ENCODE assay signal across 1 cellular context in the genomic region with DNA sequence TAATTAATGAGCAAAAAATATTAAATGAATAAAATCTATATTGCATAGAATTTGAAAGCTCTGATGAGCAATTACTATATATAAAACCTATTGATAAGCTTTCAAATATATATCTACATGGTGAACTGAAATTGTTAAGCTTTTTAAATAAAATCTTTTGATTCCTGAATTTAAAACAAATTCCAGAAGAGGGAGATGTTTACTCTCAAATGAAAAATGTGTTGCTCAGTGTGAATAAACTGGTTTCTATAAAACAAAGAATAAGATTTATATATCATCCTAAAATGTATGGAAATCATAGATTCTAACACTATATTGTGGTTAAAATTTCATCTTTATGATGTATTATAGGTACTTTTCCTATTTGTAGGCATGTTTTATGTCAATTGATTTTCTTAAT.
TF ChIP-seq lines count a peak whose summit lies in the region.

No MANE protein-coding gene starts in this region.

TF ChIP-seq in HepG2, 621 proteins besides CTCF, POLR2A, EP300 and RAD21 (continued from another document):
- TF ChIP-seq, protein P1, sequence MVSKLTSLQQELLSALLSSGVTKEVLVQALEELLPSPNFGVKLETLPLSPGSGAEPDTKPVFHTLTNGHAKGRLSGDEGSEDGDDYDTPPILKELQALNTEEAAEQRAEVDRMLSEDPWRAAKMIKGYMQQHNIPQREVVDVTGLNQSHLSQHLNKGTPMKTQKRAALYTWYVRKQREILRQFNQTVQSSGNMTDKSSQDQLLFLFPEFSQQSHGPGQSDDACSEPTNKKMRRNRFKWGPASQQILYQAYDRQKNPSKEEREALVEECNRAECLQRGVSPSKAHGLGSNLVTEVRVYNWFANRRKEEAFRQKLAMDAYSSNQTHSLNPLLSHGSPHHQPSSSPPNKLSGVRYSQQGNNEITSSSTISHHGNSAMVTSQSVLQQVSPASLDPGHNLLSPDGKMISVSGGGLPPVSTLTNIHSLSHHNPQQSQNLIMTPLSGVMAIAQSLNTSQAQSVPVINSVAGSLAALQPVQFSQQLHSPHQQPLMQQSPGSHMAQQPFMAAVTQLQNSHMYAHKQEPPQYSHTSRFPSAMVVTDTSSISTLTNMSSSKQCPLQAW (CRISPR knock-in tag; IDR thresholded peaks at IDR 0.05), result no peak
- TF ChIP-seq REPIN1 (CRISPR knock-in tag; IDR thresholded peaks at IDR 0.05; ENCODE audit: borderline replicate concordance, low read depth) (no peak), MEIS2 (CRISPR knock-in tag; IDR thresholded peaks at IDR 0.05) (no peak), ZNF629 (CRISPR knock-in tag; conservative IDR thresholded peaks at IDR 0.05) (no peak), ZNF484 (CRISPR knock-in tag; IDR thresholded peaks at IDR 0.05; ENCODE audit: borderline replicate concordance, low read depth) (no peak), FOSL2 (CRISPR knock-in tag; IDR thresholded peaks at IDR 0.05) (no peak), SAFB2 (CRISPR knock-in tag; IDR thresholded peaks at IDR 0.05; ENCODE audit: borderline replicate concordance, low read depth) (no peak), CREB1 (IDR thresholded peaks at IDR 0.05) (no peak), CREB1 (CRISPR knock-in tag; IDR thresholded peaks at IDR 0.05) (no peak), REL (CRISPR knock-in tag; conservative IDR thresholded peaks at IDR 0.05) (no peak)
